In genomic region chr5:179478624-179479023, GRCh38 we compare ENCODE assay signal across 36 cellular contexts.
"Had no signal": no experiment of that assay in that cellular context is flagged by ENCODE, and none has a peak within 500 bp of the region (broad histone marks: within the 10 kb centered on the region; RNA-seq: fewer than 3 reads in every experiment).

No MANE protein-coding gene starts in this region.

- H3K4me3 Mint-ChIP-seq: activated CD4-positive, alpha-beta memory T cell treated with anti-CD3 and anti-CD28 coated beads, Interleukin-2, amount 10 ng/mL, durations not matched to agents 7 days and 5 days; activated CD8-positive, alpha-beta memory T cell treated with anti-CD3 and anti-CD28 coated beads, Interleukin-2, amount 10 ng/mL, durations not matched to agents 7 days and 5 days; activated naive CD4-positive, alpha-beta T cell treated with anti-CD3 and anti-CD28 coated beads, Interleukin-2, amount 10 ng/mL, durations not matched to agents 7 days and 5 days; activated naive CD8-positive, alpha-beta T cell; activated naive CD8-positive, alpha-beta T cell treated with anti-CD3 and anti-CD28 coated beads, Interleukin-2, amount 50 U/mL, for 24 hours; brain had no signal

- H3K36me3 ChIP-seq: WERI-Rb-1 had no signal

- H3K36me3 Mint-ChIP-seq: activated CD8-positive, alpha-beta memory T cell treated with anti-CD3 and anti-CD28 coated beads, Interleukin-2, amount 10 ng/mL, durations not matched to agents 7 days and 5 days; activated naive CD4-positive, alpha-beta T cell treated with anti-CD3 and anti-CD28 coated beads, Interleukin-2, amount 10 ng/mL, durations not matched to agents 7 days and 5 days; activated naive CD8-positive, alpha-beta T cell; brain had no signal

- H3K27ac ChIP-seq: PC-9, RWPE1, WERI-Rb-1 had no signal

- H3K9me3 Mint-ChIP-seq: activated CD4-positive, alpha-beta memory T cell treated with anti-CD3 and anti-CD28 coated beads, Interleukin-2, amount 10 ng/mL, durations not matched to agents 7 days and 5 days; activated naive CD4-positive, alpha-beta T cell treated with anti-CD3 and anti-CD28 coated beads, Interleukin-2, amount 10 ng/mL, durations not matched to agents 7 days and 5 days; activated naive CD8-positive, alpha-beta T cell treated with anti-CD3 and anti-CD28 coated beads, Interleukin-2, amount 50 U/mL, for 24 hours had no signal

- H3K4me2 ChIP-seq: PC-9 had no signal

- H3K27me3 Mint-ChIP-seq: activated CD4-positive, alpha-beta memory T cell treated with anti-CD3 and anti-CD28 coated beads, Interleukin-2, amount 10 ng/mL, durations not matched to agents 7 days and 5 days had no signal

- H2AFZ ChIP-seq: PC-9 had no signal

- ATAC-seq: activated CD8-positive, alpha-beta memory T cell treated with anti-CD3 and anti-CD28 coated beads, Interleukin-2, amount 10 ng/mL, durations not matched to agents 7 days and 5 days; activated naive CD8-positive, alpha-beta T cell treated with anti-CD3 and anti-CD28 coated beads, Interleukin-2, amount 50 U/mL, for 24 hours; Right ventricle myocardium inferior had no signal

- H3K4me3 ChIP-seq: PC-9 had no signal

- H3K27ac Mint-ChIP-seq: activated CD4-positive, alpha-beta memory T cell treated with anti-CD3 and anti-CD28 coated beads, Interleukin-2, amount 10 ng/mL, durations not matched to agents 7 days and 5 days; activated CD8-positive, alpha-beta memory T cell treated with anti-CD3 and anti-CD28 coated beads, Interleukin-2, amount 10 ng/mL, durations not matched to agents 7 days and 5 days; activated naive CD4-positive, alpha-beta T cell treated with anti-CD3 and anti-CD28 coated beads, Interleukin-2, amount 10 ng/mL, durations not matched to agents 7 days and 5 days; activated naive CD8-positive, alpha-beta T cell; activated naive CD8-positive, alpha-beta T cell treated with anti-CD3 and anti-CD28 coated beads, Interleukin-2, amount 50 U/mL, for 24 hours; brain had no signal

- DNase-seq: activated CD4-positive, alpha-beta memory T cell treated with anti-CD3 and anti-CD28 coated beads, Interleukin-2, amount 10 ng/mL, durations not matched to agents 7 days and 5 days; activated CD4-positive, alpha-beta T cell treated with anti-CD3 and anti-CD28 coated beads for 1 hour; activated CD4-positive, alpha-beta T cell treated with anti-CD3 and anti-CD28 coated beads for 48 hours; activated CD4-positive, CD25-positive, alpha-beta regulatory T cell; activated CD8-positive, alpha-beta memory T cell treated with anti-CD3 and anti-CD28 coated beads for 24 hours; activated CD8-positive, alpha-beta memory T cell treated with anti-CD3 and anti-CD28 coated beads, Interleukin-2, amount 10 ng/mL, durations not matched to agents 7 days and 5 days; activated CD8-positive, alpha-beta memory T cell treated with anti-CD3 and anti-CD28 coated beads, Interleukin-2, amount 50 U/mL, for 48 hours; activated effector memory CD4-positive, alpha-beta T cell treated with Interleukin-2 at 50 U/mL for 16 hours; activated naive CD4-positive, alpha-beta T cell treated with anti-CD3 and anti-CD28 coated beads, Interleukin-2, amount 10 ng/mL, durations not matched to agents 7 days and 5 days; activated naive CD8-positive, alpha-beta T cell treated with anti-CD3 and anti-CD28 coated beads, Interleukin-2, amount 50 U/mL, for 24 hours; activated T-cell treated with anti-CD3 and anti-CD28 coated beads, Interleukin-2, amount 50 U/mL, for 48 hours; anterior cingulate cortex; caudate nucleus; cerebellar nuclear complex; cortex of kidney; NCI-H1105 treated with DMSO at 0.1 percent for 48 hours; NCI-H1436; NCI-H1694; NCI-H1930; NCI-H2107; NCI-H2171; NCI-H446 treated with DMSO at 0.1 percent for 48 hours; NCI-H524; NCI-H69; NK-92 treated with Interleukin-12 subunit alpha and Interleukin-12 subunit beta, amount 100 ng/mL, for 24 hours; PC-9; SIG-M5; SW 1271; T-helper 1 cell; T-helper 2 cell; T-helper 9 cell; WERI-Rb-1 had no signal

- H3K4me1 Mint-ChIP-seq: activated CD4-positive, alpha-beta memory T cell treated with anti-CD3 and anti-CD28 coated beads, Interleukin-2, amount 10 ng/mL, durations not matched to agents 7 days and 5 days; activated CD8-positive, alpha-beta memory T cell treated with anti-CD3 and anti-CD28 coated beads, Interleukin-2, amount 10 ng/mL, durations not matched to agents 7 days and 5 days; activated naive CD4-positive, alpha-beta T cell treated with anti-CD3 and anti-CD28 coated beads, Interleukin-2, amount 10 ng/mL, durations not matched to agents 7 days and 5 days; activated naive CD8-positive, alpha-beta T cell treated with anti-CD3 and anti-CD28 coated beads, Interleukin-2, amount 50 U/mL, for 24 hours had no signal
